ENCODE assay signal across 25 cellular contexts in the genomic region with DNA sequence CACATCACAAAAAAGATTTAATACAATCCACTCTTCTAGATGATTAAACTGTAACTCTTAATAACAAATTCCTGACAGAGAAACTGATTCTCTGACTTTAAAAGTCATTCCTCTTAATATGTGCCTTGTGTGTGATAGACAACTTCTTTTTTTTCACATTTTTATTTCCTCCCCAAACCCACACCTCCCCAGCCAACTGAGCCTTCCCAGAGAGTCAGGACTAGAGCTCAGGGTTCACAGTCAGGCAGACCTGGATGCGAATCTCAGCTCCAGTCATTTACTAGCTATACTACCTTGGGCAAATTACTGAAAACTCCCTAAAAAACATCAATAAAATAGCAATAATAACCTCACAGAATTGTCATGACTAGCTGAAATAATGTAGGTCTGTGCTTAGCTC. TPM values are rescaled to one million over a fixed set of nuclear protein-coding genes. Genes with fewer than 3 reads are reported as not detected.
DNase-seq lines count a peak whose midpoint lies in the region; ATAC-seq and TF ChIP-seq lines count a peak whose summit lies in the region.
"Had no signal": no experiment of that assay in that cellular context is flagged by ENCODE, and none has a peak within 500 bp of the region (broad histone marks: within the 10 kb centered on the region; RNA-seq: fewer than 3 reads in every experiment).

No MANE protein-coding gene starts in this region.

- no peaks in the 10 kb centered on the region for H3K27me3 Mint-ChIP-seq in stimulated activated naive CD8-positive, alpha-beta T cell treated with anti-CD3 and anti-CD28 coated beads, Interleukin-15, Interleukin-2, amounts not matched to agents 100 ng/mL and 50 ng/mL, for 24 hours
- H3K27me3 Mint-ChIP-seq in stimulated activated naive CD8-positive, alpha-beta T cell treated with anti-CD3 and anti-CD28 coated beads, Interleukin-15, amount 100 ng/mL, for 72 hours = no peaks in the 10 kb centered on the region
- no peaks in the 10 kb centered on the region for H3K27me3 Mint-ChIP-seq in nephron progenitor cell (ENCODE audit: low read depth, poor library complexity)
- H3K27me3 Mint-ChIP-seq: activated naive CD8-positive, alpha-beta T cell treated with anti-CD3 and anti-CD28 coated beads, Interleukin-2, amount 10 ng/mL, durations not matched to agents 7 days and 5 days; CD4-positive, alpha-beta memory T cell; memory B cell; natural killer cell treated with Interleukin-12 subunit alpha and Interleukin-12 subunit beta and Interleukin-15 and Interleukin-18, amount 100 ng/mL, for 72 hours; progenitor cell of endocrine pancreas had no signal

- H3K4me1 Mint-ChIP-seq in stimulated activated naive CD8-positive, alpha-beta T cell treated with anti-CD3 and anti-CD28 coated beads, Interleukin-15, Interleukin-2, amounts not matched to agents 100 ng/mL and 50 ng/mL, for 24 hours (ENCODE audit: low read depth) = peaks cover 17% of the 10 kb centered on the region
- H3K4me1 Mint-ChIP-seq in stimulated activated naive CD8-positive, alpha-beta T cell treated with anti-CD3 and anti-CD28 coated beads, Interleukin-15, amount 100 ng/mL, for 72 hours = peaks cover 13% of the 10 kb centered on the region
- H3K4me1 Mint-ChIP-seq in nephron progenitor cell = peaks cover 13% of the 10 kb centered on the region
- H3K4me1 Mint-ChIP-seq: memory B cell had no signal

- TF ChIP-seq POLR2A in esophagus squamous epithelium (IDR thresholded peaks at IDR 0.05) = no peak

- intact Hi-C loops in esophagus squamous epithelium (cut with DNase I) = no loop called here

- peaks cover 0 to 22% (median 0%) of the 10 kb centered on the region in 3 donors for H3K4me1 ChIP-seq in esophagus squamous epithelium
- H3K4me1 ChIP-seq: breast epithelium had no signal

- no peak overlapping the region for H3K4me3 Mint-ChIP-seq in stimulated activated naive CD8-positive, alpha-beta T cell treated with anti-CD3 and anti-CD28 coated beads, Interleukin-15, Interleukin-2, amounts not matched to agents 100 ng/mL and 50 ng/mL, for 24 hours
- no peak overlapping the region for H3K4me3 Mint-ChIP-seq in stimulated activated naive CD8-positive, alpha-beta T cell treated with anti-CD3 and anti-CD28 coated beads, Interleukin-15, amount 100 ng/mL, for 72 hours
- no peak overlapping the region for H3K4me3 Mint-ChIP-seq in nephron progenitor cell
- H3K4me3 Mint-ChIP-seq: activated naive CD8-positive, alpha-beta T cell treated with anti-CD3 and anti-CD28 coated beads, Interleukin-2, amount 10 ng/mL, durations not matched to agents 7 days and 5 days; activated T-helper 1 cell treated with anti-CD3 and anti-CD28 coated beads, Interleukin-12 subunit alpha, Interleukin-12 subunit beta, Interleukin-2, Interleukin-4 antibody, amounts not matched to agents 30 ng/mL and 10 ng/mL and 1 ng/mL, durations not matched to agents 14 hours and 24 hours and 36 hours; CD4-positive, alpha-beta memory T cell; memory B cell; natural killer cell treated with Interleukin-12 subunit alpha and Interleukin-12 subunit beta and Interleukin-15 and Interleukin-18, amount 100 ng/mL, for 72 hours had no signal

- peak overlapping the region; percentile 54 for H3K27ac Mint-ChIP-seq in stimulated activated naive CD8-positive, alpha-beta T cell treated with anti-CD3 and anti-CD28 coated beads, Interleukin-15, Interleukin-2, amounts not matched to agents 100 ng/mL and 50 ng/mL, for 24 hours
- H3K27ac Mint-ChIP-seq in stimulated activated naive CD8-positive, alpha-beta T cell treated with anti-CD3 and anti-CD28 coated beads, Interleukin-15, amount 100 ng/mL, for 72 hours = no peak overlapping the region
- peak overlapping the region; percentile 94 for H3K27ac Mint-ChIP-seq in nephron progenitor cell
- H3K27ac Mint-ChIP-seq: activated naive CD8-positive, alpha-beta T cell treated with anti-CD3 and anti-CD28 coated beads, Interleukin-2, amount 10 ng/mL, durations not matched to agents 7 days and 5 days; activated T-helper 1 cell treated with anti-CD3 and anti-CD28 coated beads, Interleukin-12 subunit alpha, Interleukin-12 subunit beta, Interleukin-2, Interleukin-4 antibody, amounts not matched to agents 30 ng/mL and 10 ng/mL and 1 ng/mL, durations not matched to agents 14 hours and 24 hours and 36 hours; memory B cell; natural killer cell treated with Interleukin-12 subunit alpha and Interleukin-12 subunit beta and Interleukin-15 and Interleukin-18, amount 100 ng/mL, for 72 hours; progenitor cell of endocrine pancreas had no signal

- ATAC-seq in stimulated activated naive CD8-positive, alpha-beta T cell treated with anti-CD3 and anti-CD28 coated beads, Interleukin-15, amount 100 ng/mL, for 72 hours = no peak
- ATAC-seq: activated CD4-positive, CD25-positive, alpha-beta regulatory T cell treated with anti-CD3 and anti-CD28 coated beads, Interleukin-2, amount 50 U/mL, for 24 hours; natural killer cell treated with Interleukin-12 subunit alpha and Interleukin-12 subunit beta and Interleukin-15 and Interleukin-18, amount 100 ng/mL, for 72 hours had no signal

- no peak for TF ChIP-seq CTCF in esophagus squamous epithelium (IDR thresholded peaks at IDR 0.05)
- TF ChIP-seq CTCF in nephron progenitor cell (IDR thresholded peaks at IDR 0.05) = no peak

- peaks cover 10% of the 10 kb centered on the region for H3K9me3 Mint-ChIP-seq in stimulated activated naive CD8-positive, alpha-beta T cell treated with anti-CD3 and anti-CD28 coated beads, Interleukin-15, Interleukin-2, amounts not matched to agents 100 ng/mL and 50 ng/mL, for 24 hours
- H3K9me3 Mint-ChIP-seq in stimulated activated naive CD8-positive, alpha-beta T cell treated with anti-CD3 and anti-CD28 coated beads, Interleukin-15, amount 100 ng/mL, for 72 hours = no peaks in the 10 kb centered on the region
- H3K9me3 Mint-ChIP-seq in nephron progenitor cell = peaks cover 25% of the 10 kb centered on the region

- H3K36me3 ChIP-seq in esophagus squamous epithelium = peaks cover 0 to 94% (median 13%) of the 10 kb centered on the region in 3 donors
- H3K36me3 ChIP-seq: breast epithelium had no signal

- peaks cover 73% of the 10 kb centered on the region for H3K36me3 Mint-ChIP-seq in stimulated activated naive CD8-positive, alpha-beta T cell treated with anti-CD3 and anti-CD28 coated beads, Interleukin-15, Interleukin-2, amounts not matched to agents 100 ng/mL and 50 ng/mL, for 24 hours (ENCODE audit: low read depth)
- peaks cover 71% of the 10 kb centered on the region for H3K36me3 Mint-ChIP-seq in nephron progenitor cell (ENCODE audit: low read depth)

- 62 to 100% methylated on average over 1 of the region's 1 CpG for WGBS in esophagus squamous epithelium, 2 donors

- H3K27me3 ChIP-seq in esophagus squamous epithelium = no peaks in the 10 kb centered on the region
- H3K27me3 ChIP-seq: breast epithelium had no signal

- no peak for DNase-seq in stimulated activated naive CD8-positive, alpha-beta T cell treated with anti-CD3 and anti-CD28 coated beads, Interleukin-15, amount 100 ng/mL, for 72 hours
- DNase-seq in esophagus squamous epithelium (lab: John Stamatoyannopoulos, UW) (no peak), nephron progenitor cell (no peak), NCI-H1694 (lab: John Stamatoyannopoulos, UW) (no peak), NK-92 (lab: John Stamatoyannopoulos, UW; ENCODE audit: unreplicated experiment) (no peak), T-helper 1 cell (no peak)
- DNase-seq: activated naive CD8-positive, alpha-beta T cell treated with anti-CD3 and anti-CD28 coated beads, Interleukin-2, amount 10 ng/mL, durations not matched to agents 7 days and 5 days; CD4-positive, alpha-beta memory T cell; dermis blood vessel endothelial cell; NCI-H1417; NCI-H510A; stimulated activated CD4-positive, alpha-beta T cell treated with anti-CD3 and anti-CD28 coated beads, Interleukin-4, amount 100 ng/mL, for 4 hours; substantia nigra had no signal

- H3K9me3 ChIP-seq in esophagus squamous epithelium = peaks cover 0 to 12% (median 7%) of the 10 kb centered on the region in 3 donors

- H3K4me3 ChIP-seq in esophagus squamous epithelium = no peak overlapping the region
- H3K4me3 ChIP-seq: breast epithelium had no signal

- peak overlapping the region in 3 of 4 donors; percentile 56 to 67 (median 65) for H3K27ac ChIP-seq in esophagus squamous epithelium
- H3K27ac ChIP-seq: breast epithelium had no signal

RNA-seq across cellular contexts. Expression of a gene that starts 14.2 kb away (rescaled TPM):
- total RNA-seq in esophagus squamous epithelium = 10 to 100 TPM; 25.7 to 39.1 (median 32.8) TPM

RNA-seq across cellular contexts. Expression of a gene that starts 17.6 kb away (rescaled TPM):
- total RNA-seq in esophagus squamous epithelium = not detected
- total RNA-seq: activated CD8-positive, alpha-beta memory T cell treated with anti-CD3 and anti-CD28 coated beads for 36 hours; activated naive CD8-positive, alpha-beta T cell treated with anti-CD3 and anti-CD28 coated beads, Interleukin-2, amount 10 ng/mL, durations not matched to agents 7 days and 5 days; breast epithelium; CD4-positive, alpha-beta memory T cell; frontal cortex; G401; kidney epithelial cell; RPMI7951 had no signal

RNA-seq across cellular contexts. Expression of a gene that starts 37.4 kb away (rescaled TPM):
- 10 to 100 TPM; 12.0 to 29.3 (median 18.7) TPM for total RNA-seq in esophagus squamous epithelium

RNA-seq across cellular contexts. Expression of a gene that starts 49.9 kb away (rescaled TPM):
- 10 to 100 TPM; 18.2 to 33.7 (median 33.6) TPM for total RNA-seq in esophagus squamous epithelium

Comparison
In these comparisons a context has a peak if more than half of its experiments do, and no peak if none do; other contexts are left out.
1. H3K27ac Mint-ChIP-seq: peak in stimulated activated naive CD8-positive, alpha-beta T cell treated with anti-CD3 and anti-CD28 coated beads, Interleukin-15, Interleukin-2, amounts not matched to agents 100 ng/mL and 50 ng/mL, for 24 hours (single experiment) and nephron progenitor cell (single experiment); none in stimulated activated naive CD8-positive, alpha-beta T cell treated with anti-CD3 and anti-CD28 coated beads, Interleukin-15, amount 100 ng/mL, for 72 hours (0 of 2).